In the genomic region with DNA sequence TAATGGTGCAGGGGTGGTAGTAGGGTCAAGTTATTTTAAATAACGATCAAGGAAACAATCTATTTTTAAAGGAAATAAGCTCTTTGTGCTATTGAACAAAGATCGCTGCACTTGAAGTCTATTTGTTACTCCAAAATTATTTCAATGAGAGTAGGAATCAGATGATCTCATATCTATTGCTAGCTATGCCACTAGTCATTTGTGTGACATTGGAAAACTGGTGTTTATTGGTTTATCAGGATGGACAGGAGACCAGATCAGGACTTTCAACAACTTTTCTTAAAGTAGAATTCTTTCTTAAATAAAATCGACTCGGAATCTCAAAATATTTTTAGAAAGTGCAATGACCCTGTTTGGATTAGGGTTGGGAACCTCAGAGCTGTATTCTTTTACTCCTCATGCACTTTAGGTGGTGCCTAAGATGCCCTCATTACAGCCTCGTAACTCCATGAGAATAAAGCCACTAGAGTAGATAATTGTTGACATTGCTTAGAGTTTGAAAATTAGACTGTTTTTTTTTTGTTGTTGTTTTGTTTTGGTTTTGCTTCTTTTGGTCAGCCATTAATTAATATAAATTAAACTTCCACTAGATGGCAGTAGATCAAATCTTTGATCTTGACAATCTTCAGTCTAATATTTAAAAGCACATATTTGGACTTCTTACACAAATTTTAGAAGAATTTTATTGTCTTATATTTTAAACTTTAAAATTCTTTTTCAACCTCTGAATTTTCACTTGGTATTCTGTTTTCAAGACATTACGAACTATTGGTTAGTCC, we compare ENCODE assay signal across 8 cellular contexts.
A peak's percentile ranks its signal among the peaks of the same experiment; 100 is the strongest.
DNase-seq lines count a peak whose midpoint lies in the region; ATAC-seq and TF ChIP-seq lines count a peak whose summit lies in the region.

No MANE protein-coding gene starts in this region.

- peak in 2 of 3 experiments; percentile 40 to 50 for DNase-seq in NCI-H1417 (lab: John Stamatoyannopoulos, UW)
- DNase-seq in NCI-H1417 treated with DMSO at 0.1 percent for 48 hours (lab: John Stamatoyannopoulos, UW): no peak
- peak; percentile 28 for DNase-seq in NCI-H460 (ENCODE audit: extremely low read depth, low read depth)
- peak; percentile 6 to 33 for DNase-seq in erythroblast (lab: John Stamatoyannopoulos, UW)
- DNase-seq in renal cortical epithelial cell (ENCODE audit: low read depth): peak; percentile 56
- no peak for DNase-seq in HT-29 (ENCODE audit: low spot score)
- DNase-seq in activated T-cell treated with anti-CD3 and anti-CD28 coated beads, Interleukin-2, amount 50 U/mL, for 1 hour: no peak

- no peak for TF ChIP-seq POLR2A in erythroblast (IDR thresholded peaks at IDR 0.05; ENCODE audit: low read length)

- no peak for ATAC-seq in HG03469 (IDR thresholded peaks at IDR 0.05; ENCODE audit: unreplicated experiment)

Comparison
In these comparisons a context has a peak if more than half of its experiments do, and no peak if none do; other contexts are left out.
1. DNase-seq: peak in NCI-H1417 (2 of 3), NCI-H460 (single experiment), erythroblast (2 of 2) and renal cortical epithelial cell (single experiment); none in NCI-H1417 treated with DMSO at 0.1 percent for 48 hours (single experiment), HT-29 (single experiment) and activated T-cell treated with anti-CD3 and anti-CD28 coated beads, Interleukin-2, amount 50 U/mL, for 1 hour (single experiment).